ENCODE assay signal across 28 cellular contexts in the genomic region with DNA sequence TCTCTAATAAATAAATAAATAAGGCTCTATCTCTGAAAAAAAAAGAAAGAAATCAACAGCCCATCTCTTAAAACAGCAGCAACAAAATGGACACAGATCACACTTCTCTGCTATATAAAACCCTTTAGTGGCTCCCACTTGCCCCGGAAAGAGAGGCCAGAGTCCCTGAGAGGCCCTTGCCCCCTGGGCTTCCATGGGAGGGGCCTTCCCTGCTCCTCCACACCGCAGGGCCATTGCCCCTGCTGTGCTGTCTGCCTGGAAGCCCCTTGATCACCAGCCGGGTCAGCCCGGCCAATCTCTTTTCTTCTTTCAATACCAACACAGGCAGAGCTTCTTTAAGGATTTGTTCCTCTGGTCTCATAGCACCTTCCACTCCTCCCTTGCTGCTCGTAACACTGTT.
DNase-seq lines count a peak whose midpoint lies in the region; FAIRE-seq and TF ChIP-seq lines count a peak whose summit lies in the region.
"Had no signal": no experiment of that assay in that cellular context is flagged by ENCODE, and none has a peak within 500 bp of the region (broad histone marks: within the 10 kb centered on the region; RNA-seq: fewer than 3 reads in every experiment).

No MANE protein-coding gene starts in this region.

- FAIRE-seq in urothelium cell line (lab: Jason Lieb, UNC), result no peak
- FAIRE-seq: A204.1, G401.6, GM12891, GM19239 had no signal

- in situ Hi-C loops in KBM-7 (cut with MboI; ENCODE audit: low pct_unique_long_range_greater_than_20kb, low sequenced_read_pairs), result no loop called here

- peak; percentile 41 for DNase-seq in ELF-1 (ENCODE audit: low read depth, low spot score)
- peak; percentile 63 for DNase-seq in H7
- DNase-seq in HEK293T (ENCODE audit: extremely low spot score), result no peak
- DNase-seq in posterior vena cava (ENCODE audit: low spot score), result peak; percentile 30
- DNase-seq in urothelium cell line (ENCODE audit: low spot score), result no peak
- DNase-seq in KBM-7, result no peak
- DNase-seq in NCI-H146 (lab: John Stamatoyannopoulos, UW), result no peak
- DNase-seq in HCEC 1CT, result no peak
- DNase-seq: 8988T; ACHN; BE2C; C1 segment of cervical spinal cord; CD4-positive, alpha-beta memory T cell; CD4-positive, CD25-positive, alpha-beta regulatory T cell; CD8-positive, alpha-beta memory T cell; COR-L47; DMS 273 treated with DMSO at 0.1 percent for 48 hours; DMS153; DMS53; DMS79; DND-41; EL; GF-D8 had no signal

- CTCF ChIA-PET in HEK293T (lab: Yijun Ruan, JAX), result no interaction called here

- POLR2A ChIA-PET in HEK293T (lab: Yijun Ruan, JAX), result no interaction called here

- H3K36me3 ChIP-seq in H7 (replicated peaks; ENCODE audit: control insufficient read depth, insufficient read depth, low read length), result no peaks in the 10 kb centered on the region
- H3K36me3 ChIP-seq: BE2C, BLaER1 had no signal

- intact Hi-C loops in posterior vena cava (cut with DNase I), result no loop called here

- H3K27me3 ChIP-seq in H7 (ENCODE audit: control insufficient read depth, insufficient read depth, low read length), result no peaks in the 10 kb centered on the region
- H3K27me3 ChIP-seq: BE2C, BLaER1 had no signal

- no peak overlapping the region for H3K4me3 ChIP-seq in H7 (ENCODE audit: insufficient read depth, low read depth, low read length)
- H3K4me3 ChIP-seq: BLaER1 had no signal

TF ChIP-seq in HEK293T, 16 proteins besides CTCF, POLR2A, EP300 and RAD21:
- TF ChIP-seq FOXM1 (IDR thresholded peaks at IDR 0.05; ENCODE audit: borderline replicate concordance), result no peak
- TF ChIP-seq TARDBP (IDR thresholded peaks at IDR 0.05), result no peak
- no peak for TF ChIP-seq CTBP1 (IDR thresholded peaks at IDR 0.05; ENCODE audit: borderline replicate concordance)
- TF ChIP-seq ZNF384 (IDR thresholded peaks at IDR 0.05), result peak; percentile 62; the same call in 1 of the 2 replicates
- no peak for TF ChIP-seq LEF1 (IDR thresholded peaks at IDR 0.05; ENCODE audit: borderline replicate concordance)
- TF ChIP-seq ARNT (IDR thresholded peaks at IDR 0.05), result no peak
- TF ChIP-seq FOXA1 (IDR thresholded peaks at IDR 0.05), result no peak
- TF ChIP-seq HDGF (IDR thresholded peaks at IDR 0.05; ENCODE audit: borderline replicate concordance), result no peak
TF ChIP-seq in HEK293T: peak in this region for 1.

Comparison
In these comparisons a context has a peak if more than half of its experiments do, and no peak if none do; other contexts are left out.
1. DNase-seq: peak in ELF-1 (single experiment), H7 (single experiment) and posterior vena cava (single experiment); none in HEK293T (single experiment), urothelium cell line (single experiment), KBM-7 (single experiment), NCI-H146 (single experiment) and HCEC 1CT (single experiment).